In genomic region chr1:164842891-164843290, GRCh38 we compare ENCODE assay signal across 32 cellular contexts.
"Had no signal": no experiment of that assay in that cellular context is flagged by ENCODE, and none has a peak within 500 bp of the region (broad histone marks: within the 10 kb centered on the region; RNA-seq: fewer than 3 reads in every experiment).

No MANE protein-coding gene starts in this region.

- H3K27ac Mint-ChIP-seq: activated CD4-positive, alpha-beta memory T cell treated with anti-CD3 and anti-CD28 coated beads, Interleukin-2, amount 10 ng/mL, durations not matched to agents 7 days and 5 days; activated CD4-positive, alpha-beta T cell treated with anti-CD3 and anti-CD28 coated beads, Interleukin-2, amount 10 ng/mL, durations not matched to agents 7 days and 5 days; activated naive CD4-positive, alpha-beta T cell treated with anti-CD3 and anti-CD28 coated beads, Interleukin-2, amount 50 U/mL, for 24 hours; activated naive CD8-positive, alpha-beta T cell treated with anti-CD3 and anti-CD28 coated beads, Interleukin-2, amount 50 U/mL, for 24 hours; activated T-cell treated with anti-CD3 and anti-CD28 coated beads, Interleukin-2, amount 50 U/mL, for 24 hours; activated T-helper 17 cell treated with anti-CD3 and anti-CD28 coated beads, Interleukin-2, amount 50 U/mL, for 72 hours; immature natural killer cell; natural killer cell treated with Interleukin-12 subunit alpha and Interleukin-12 subunit beta and Interleukin-15 and Interleukin-18, amount 100 ng/mL, for 72 hours; stimulated activated effector memory CD8-positive, alpha-beta T cell treated with anti-CD3 and anti-CD28 coated beads, Interleukin-12 subunit alpha, Interleukin-12 subunit beta, amount 100 ng/mL, for 72 hours; stimulated activated naive CD8-positive, alpha-beta T cell treated with anti-CD3 and anti-CD28 coated beads, Interleukin-15, Interleukin-2, amounts not matched to agents 100 ng/mL and 50 ng/mL, for 24 hours; T-helper 17 cell had no signal

- H3K4me3 ChIP-seq: mucosa of descending colon, ovary, prostate gland had no signal

- H3K9me3 Mint-ChIP-seq: activated CD4-positive, alpha-beta memory T cell treated with anti-CD3 and anti-CD28 coated beads, Interleukin-2, amount 10 ng/mL, durations not matched to agents 7 days and 5 days; activated CD4-positive, alpha-beta T cell treated with anti-CD3 and anti-CD28 coated beads, Interleukin-2, amount 10 ng/mL, durations not matched to agents 7 days and 5 days; activated naive CD4-positive, alpha-beta T cell treated with anti-CD3 and anti-CD28 coated beads, Interleukin-2, amount 50 U/mL, for 24 hours; activated naive CD8-positive, alpha-beta T cell treated with anti-CD3 and anti-CD28 coated beads, Interleukin-2, amount 50 U/mL, for 24 hours; activated T-cell treated with anti-CD3 and anti-CD28 coated beads, Interleukin-2, amount 50 U/mL, for 24 hours; central memory CD8-positive, alpha-beta T cell; stimulated activated naive CD8-positive, alpha-beta T cell treated with anti-CD3 and anti-CD28 coated beads, Interleukin-15, Interleukin-2, amounts not matched to agents 100 ng/mL and 50 ng/mL, for 24 hours had no signal

- H3K4me1 Mint-ChIP-seq: activated CD4-positive, alpha-beta memory T cell treated with anti-CD3 and anti-CD28 coated beads, Interleukin-2, amount 10 ng/mL, durations not matched to agents 7 days and 5 days; activated CD4-positive, alpha-beta T cell treated with anti-CD3 and anti-CD28 coated beads, Interleukin-2, amount 10 ng/mL, durations not matched to agents 7 days and 5 days; activated naive CD4-positive, alpha-beta T cell treated with anti-CD3 and anti-CD28 coated beads, Interleukin-2, amount 50 U/mL, for 24 hours; activated naive CD8-positive, alpha-beta T cell treated with anti-CD3 and anti-CD28 coated beads, Interleukin-2, amount 50 U/mL, for 24 hours; activated T-helper 17 cell treated with anti-CD3 and anti-CD28 coated beads, Interleukin-2, amount 50 U/mL, for 72 hours; central memory CD8-positive, alpha-beta T cell; immature natural killer cell; stimulated activated effector memory CD8-positive, alpha-beta T cell treated with anti-CD3 and anti-CD28 coated beads, Interleukin-12 subunit alpha, Interleukin-12 subunit beta, amount 100 ng/mL, for 72 hours; T-helper 17 cell had no signal

- H3K27me3 Mint-ChIP-seq: activated CD4-positive, alpha-beta memory T cell treated with anti-CD3 and anti-CD28 coated beads, Interleukin-2, amount 10 ng/mL, durations not matched to agents 7 days and 5 days; activated CD4-positive, alpha-beta T cell treated with anti-CD3 and anti-CD28 coated beads, Interleukin-2, amount 10 ng/mL, durations not matched to agents 7 days and 5 days; activated naive CD4-positive, alpha-beta T cell treated with anti-CD3 and anti-CD28 coated beads, Interleukin-2, amount 50 U/mL, for 24 hours; activated naive CD8-positive, alpha-beta T cell treated with anti-CD3 and anti-CD28 coated beads, Interleukin-2, amount 50 U/mL, for 24 hours; activated T-cell treated with anti-CD3 and anti-CD28 coated beads, Interleukin-2, amount 50 U/mL, for 24 hours; activated T-helper 17 cell treated with anti-CD3 and anti-CD28 coated beads, Interleukin-2, amount 50 U/mL, for 72 hours; central memory CD8-positive, alpha-beta T cell; stimulated activated naive CD8-positive, alpha-beta T cell treated with anti-CD3 and anti-CD28 coated beads, Interleukin-15, Interleukin-2, amounts not matched to agents 100 ng/mL and 50 ng/mL, for 24 hours; T-helper 17 cell had no signal

- H3K4me3 Mint-ChIP-seq: activated CD4-positive, alpha-beta memory T cell treated with anti-CD3 and anti-CD28 coated beads, Interleukin-2, amount 10 ng/mL, durations not matched to agents 7 days and 5 days; activated CD4-positive, alpha-beta T cell treated with anti-CD3 and anti-CD28 coated beads, Interleukin-2, amount 10 ng/mL, durations not matched to agents 7 days and 5 days; activated naive CD4-positive, alpha-beta T cell treated with anti-CD3 and anti-CD28 coated beads, Interleukin-2, amount 50 U/mL, for 24 hours; activated naive CD8-positive, alpha-beta T cell treated with anti-CD3 and anti-CD28 coated beads, Interleukin-2, amount 50 U/mL, for 24 hours; activated T-cell treated with anti-CD3 and anti-CD28 coated beads, Interleukin-2, amount 50 U/mL, for 24 hours; activated T-helper 17 cell treated with anti-CD3 and anti-CD28 coated beads, Interleukin-2, amount 50 U/mL, for 72 hours; central memory CD8-positive, alpha-beta T cell; immature natural killer cell; natural killer cell treated with Interleukin-12 subunit alpha and Interleukin-12 subunit beta and Interleukin-15 and Interleukin-18, amount 100 ng/mL, for 72 hours; stimulated activated effector memory CD8-positive, alpha-beta T cell treated with anti-CD3 and anti-CD28 coated beads, Interleukin-12 subunit alpha, Interleukin-12 subunit beta, amount 100 ng/mL, for 72 hours; stimulated activated naive CD8-positive, alpha-beta T cell treated with anti-CD3 and anti-CD28 coated beads, Interleukin-15, Interleukin-2, amounts not matched to agents 100 ng/mL and 50 ng/mL, for 24 hours; T-helper 17 cell had no signal

- H3K36me3 ChIP-seq: ovary, prostate gland, WERI-Rb-1 had no signal

- ATAC-seq: activated naive CD8-positive, alpha-beta T cell treated with anti-CD3 and anti-CD28 coated beads, Interleukin-2, amount 50 U/mL, for 24 hours; activated T-helper 17 cell treated with anti-CD3 and anti-CD28 coated beads, Interleukin-2, amount 50 U/mL, for 72 hours; foreskin keratinocyte; heart left ventricle; left colon; mucosa of descending colon; natural killer cell treated with Interleukin-12 subunit alpha and Interleukin-12 subunit beta and Interleukin-15 and Interleukin-18, amount 100 ng/mL, for 72 hours; sciatic nerve; stimulated activated effector memory CD8-positive, alpha-beta T cell treated with anti-CD3 and anti-CD28 coated beads, Interleukin-12 subunit alpha, Interleukin-12 subunit beta, amount 100 ng/mL, for 72 hours; T-helper 17 cell had no signal

- H3K9me3 ChIP-seq: heart left ventricle, mucosa of descending colon, ovary, prostate gland had no signal

- H3K27me3 ChIP-seq: foreskin keratinocyte, heart left ventricle, ovary had no signal

- H3K4me1 ChIP-seq: prostate gland had no signal

- DNase-seq: activated CD4-positive, alpha-beta memory T cell treated with anti-CD3 and anti-CD28 coated beads, Interleukin-2, amount 10 ng/mL, durations not matched to agents 7 days and 5 days; activated CD4-positive, alpha-beta T cell treated with anti-CD3 and anti-CD28 coated beads, Interleukin-2, amount 10 ng/mL, durations not matched to agents 7 days and 5 days; activated CD4-positive, CD25-positive, alpha-beta regulatory T cell treated with anti-CD3 and anti-CD28 coated beads, Interleukin-2, amount 50 U/mL, for 72 hours; activated CD8-positive, alpha-beta memory T cell treated with anti-CD3 and anti-CD28 coated beads, Interleukin-2, amount 50 U/mL, for 48 hours; activated naive CD8-positive, alpha-beta T cell treated with anti-CD3 and anti-CD28 coated beads, Interleukin-2, amount 50 U/mL, for 24 hours; activated T-cell treated with anti-CD3 and anti-CD28 coated beads, Interleukin-2, amount 50 U/mL, for 24 hours; dermis blood vessel endothelial cell; effector CD4-positive, alpha-beta T cell; foreskin keratinocyte; heart left ventricle; hypothalamus; immature natural killer cell; kidney; left colon; mucosa of descending colon; retina; small intestine; stimulated activated CD4-positive, alpha-beta T cell treated with anti-CD3 and anti-CD28 coated beads, Interleukin-4, amount 100 ng/mL, for 24 hours; SW 1271; T-helper 17 cell; T1000; WERI-Rb-1 had no signal

- H3K27ac ChIP-seq: epithelial cell of prostate, foreskin keratinocyte, ovary, prostate gland, WERI-Rb-1 had no signal

- H3K36me3 Mint-ChIP-seq: activated naive CD4-positive, alpha-beta T cell treated with anti-CD3 and anti-CD28 coated beads, Interleukin-2, amount 50 U/mL, for 24 hours; immature natural killer cell; natural killer cell treated with Interleukin-12 subunit alpha and Interleukin-12 subunit beta and Interleukin-15 and Interleukin-18, amount 100 ng/mL, for 72 hours; stimulated activated effector memory CD8-positive, alpha-beta T cell treated with anti-CD3 and anti-CD28 coated beads, Interleukin-12 subunit alpha, Interleukin-12 subunit beta, amount 100 ng/mL, for 72 hours had no signal
